ENCODE assay signal across 8 cellular contexts in the genomic region with DNA sequence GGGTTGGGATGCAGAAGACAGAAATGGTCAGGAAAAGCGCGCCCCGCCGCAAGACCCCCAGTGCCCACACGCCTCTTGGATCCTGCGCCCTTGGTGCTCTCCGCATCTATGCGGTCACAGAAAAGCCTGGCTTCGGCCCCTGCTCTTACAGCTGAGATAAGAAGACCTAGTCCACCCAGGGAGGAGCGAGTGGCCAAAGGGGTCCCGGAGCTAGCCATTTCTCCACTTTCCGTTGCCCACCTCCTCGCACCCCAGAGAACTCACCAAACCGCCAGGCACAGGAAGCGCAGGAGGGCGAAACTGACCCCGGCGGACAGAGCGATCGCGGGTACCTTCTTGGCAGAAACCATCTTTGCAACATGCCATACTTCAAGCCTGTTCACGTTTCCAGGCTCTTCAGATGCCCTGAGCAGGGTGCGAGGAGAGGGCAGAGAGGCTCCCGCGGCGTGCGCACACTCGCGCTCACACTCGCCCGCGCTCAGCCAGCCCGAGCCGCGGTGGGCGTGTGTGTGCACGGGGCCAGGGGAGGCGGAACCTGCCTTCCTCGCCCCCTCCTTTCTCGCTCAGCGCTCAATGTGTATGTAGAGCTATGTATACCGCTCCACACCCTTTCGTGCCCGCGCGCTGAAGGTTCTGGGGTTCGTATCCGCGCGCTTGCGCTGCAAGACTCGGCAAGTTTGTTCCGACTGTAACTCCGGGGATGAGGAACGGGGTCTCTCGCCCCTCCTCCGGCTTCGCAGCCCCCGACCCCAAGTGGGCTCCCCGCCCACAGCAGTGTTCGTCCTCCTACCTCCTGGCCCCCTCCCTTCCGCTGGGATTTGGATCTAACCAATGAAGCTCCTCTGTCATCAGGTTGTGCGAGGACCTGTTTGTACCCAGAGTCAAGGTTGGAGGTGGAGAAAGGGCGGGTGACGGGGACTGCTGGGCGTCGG. TPM values are rescaled to one million over a fixed set of nuclear protein-coding genes. Genes with fewer than 3 reads are reported as not detected.
A peak's percentile ranks its signal among the peaks of the same experiment; 100 is the strongest.
DNase-seq lines count a peak whose midpoint lies in the region; ATAC-seq and TF ChIP-seq lines count a peak whose summit lies in the region.

A gene (minus strand): TSS at position 507 of the 932 bp plus-strand sequence. CDS start 157 bp downstream, at position 350.

- POLR2A ChIA-PET in AG04449 (lab: Yijun Ruan, JAX) = no interaction called here

- peak within 1 kb of the TSS; percentile 35 for H3K4me3 Mint-ChIP-seq in dendritic cell treated with granulocyte-macrophage colony-stimulating factor and Interleukin-4, amounts not matched to agents 40 ng/mL and 50 ng/mL, for 4 days

- peaks cover 44% of the 10 kb centered on the region for H3K27me3 Mint-ChIP-seq in dendritic cell treated with granulocyte-macrophage colony-stimulating factor and Interleukin-4, amounts not matched to agents 40 ng/mL and 50 ng/mL, for 4 days

- no peak for TF ChIP-seq CTCF in AG04449 (IDR thresholded peaks at IDR 0.05; ENCODE audit: insufficient read depth, low read length, missing control alignments)

- peaks cover 24% of the 10 kb centered on the region for H3K4me1 Mint-ChIP-seq in dendritic cell treated with granulocyte-macrophage colony-stimulating factor and Interleukin-4, amounts not matched to agents 40 ng/mL and 50 ng/mL, for 4 days (ENCODE audit: low read depth)

- no peak within 1 kb of the TSS for H3K27ac ChIP-seq in mesodermal cell (ENCODE audit: low read depth, low read length, severe bottlenecking)

- H3K4me1 ChIP-seq in mesodermal cell (ENCODE audit: control insufficient read depth, insufficient read depth, low read length, poor library complexity, severe bottlenecking) = no peaks in the 10 kb centered on the region

- CTCF ChIA-PET in AG04449 (lab: Yijun Ruan, JAX) = interaction anchor here (1.2 kb wide), 1 partner anchor 40 kb away, joined by 4 read pairs; no protein-coding TSS in a partner anchor

- H3K4me3 ChIP-seq in AG04449 (ENCODE audit: low read depth, low read length) (peak within 1 kb of the TSS; percentile 50), mesodermal cell (ENCODE audit: extremely low read depth, insufficient read depth, low read length, poor library complexity, severe bottlenecking) (peak within 1 kb of the TSS; percentile 34)

- no peaks in the 10 kb centered on the region for H3K36me3 ChIP-seq in mesodermal cell (ENCODE audit: control insufficient read depth, insufficient read depth, low read length)

- no peaks in the 10 kb centered on the region for H3K9me3 ChIP-seq in mesodermal cell (ENCODE audit: control insufficient read depth, low read length)

- ATAC-seq in HG03175 (IDR thresholded peaks at IDR 0.05; ENCODE audit: unreplicated experiment) (peak; percentile 40), GM18517 (IDR thresholded peaks at IDR 0.05; ENCODE audit: unreplicated experiment) (no peak)

- H3K27ac Mint-ChIP-seq in dendritic cell treated with granulocyte-macrophage colony-stimulating factor and Interleukin-4, amounts not matched to agents 40 ng/mL and 50 ng/mL, for 4 days = no peak within 1 kb of the TSS

- no peak for DNase-seq in AG04449 (ENCODE audit: low read depth, low spot score)
- no peak for DNase-seq in dedifferentiated amniotic fluid mesenchymal stem cell (ENCODE audit: extremely low spot score)
- DNase-seq in NCI-H748 (lab: John Stamatoyannopoulos, UW; ENCODE audit: unreplicated experiment) = no peak
- DNase-seq in NCI-H146 treated with DMSO at 0.1 percent for 48 hours (lab: John Stamatoyannopoulos, UW; ENCODE audit: unreplicated experiment) = no peak

- intact Hi-C loops in dendritic cell treated with granulocyte-macrophage colony-stimulating factor and Interleukin-4, amounts not matched to agents 40 ng/mL and 50 ng/mL, for 4 days (cut with micrococcal nuclease) = no loop called here

- WGBS in mesodermal cell (ENCODE audit: insufficient coverage in 2 of 2), 2 experiments = 1% methylated on average over 32 to 37 of the region's 67 CpGs

- no peaks in the 10 kb centered on the region for H3K36me3 Mint-ChIP-seq in dendritic cell treated with granulocyte-macrophage colony-stimulating factor and Interleukin-4, amounts not matched to agents 40 ng/mL and 50 ng/mL, for 4 days (ENCODE audit: low read depth)

- H3K9me3 Mint-ChIP-seq in dendritic cell treated with granulocyte-macrophage colony-stimulating factor and Interleukin-4, amounts not matched to agents 40 ng/mL and 50 ng/mL, for 4 days = no peaks in the 10 kb centered on the region

RNA-seq across cellular contexts. Expression of the gene that starts here (rescaled TPM):
- polyA plus RNA-seq in mesodermal cell (2013, experiment 1 of 2) = 0.66 TPM
- 1.5 TPM for polyA plus RNA-seq in mesodermal cell (2013, experiment 2 of 2)
